1 cellular context compared by ENCODE assay signal in genomic region chr7:152759655-152760383, GRCh38.
TF ChIP-seq lines count a peak whose summit lies in the region.

Gene ACTR3B (plus strand): TSS chr7:152759752. CDS start chr7:152759883, 131 bp downstream.

TF ChIP-seq in K562, 482 proteins besides CTCF, POLR2A, EP300 and RAD21 (continued from another document and continues in another):
- TF ChIP-seq ARID3A (IDR thresholded peaks at IDR 0.05; ENCODE audit: borderline replicate concordance, low read depth, low read length) = no peak
- TF ChIP-seq SMC3 (conservative IDR thresholded peaks at IDR 0.05; ENCODE audit: insufficient read depth, low read depth, low read length) = no peak
- no peak for TF ChIP-seq PHF21A (IDR thresholded peaks at IDR 0.05; ENCODE audit: borderline replicate concordance, low read depth)
- TF ChIP-seq ZNF57 (CRISPR knock-in tag; IDR thresholded peaks at IDR 0.05) = no peak
- no peak for TF ChIP-seq ZNF134 (CRISPR knock-in tag; conservative IDR thresholded peaks at IDR 0.05)
- TF ChIP-seq PKNOX1 (IDR thresholded peaks at IDR 0.05) = peak; percentile 74
- peak; percentile 51; the same call in 1 of the 2 replicates for TF ChIP-seq ZNF589 (CRISPR knock-in tag; IDR thresholded peaks at IDR 0.05; ENCODE audit: low read depth)
- TF ChIP-seq KLF16 (IDR thresholded peaks at IDR 0.05) = no peak
- no peak for TF ChIP-seq ZNF24 (IDR thresholded peaks at IDR 0.05)
- peak; percentile 88 for TF ChIP-seq ZFX (CRISPR knock-in tag; IDR thresholded peaks at IDR 0.05)
- no peak for TF ChIP-seq ZBTB5 (IDR thresholded peaks at IDR 0.05)
- no peak for TF ChIP-seq PRMT5 (CRISPR knock-in tag; IDR thresholded peaks at IDR 0.05)
- no peak for TF ChIP-seq ZNF699 (CRISPR knock-in tag; IDR thresholded peaks at IDR 0.05; ENCODE audit: insufficient replicate concordance)
- no peak for TF ChIP-seq ZNF609 (CRISPR knock-in tag; IDR thresholded peaks at IDR 0.05; ENCODE audit: borderline replicate concordance)
- peak; percentile 95 for TF ChIP-seq CREM (IDR thresholded peaks at IDR 0.05; ENCODE audit: low read depth)
- no peak for TF ChIP-seq ZNF778 (CRISPR knock-in tag; IDR thresholded peaks at IDR 0.05)
- no peak for TF ChIP-seq ILF3 (IDR thresholded peaks at IDR 0.05; ENCODE audit: borderline replicate concordance)
- no peak for TF ChIP-seq ZNF740 (CRISPR knock-in tag; IDR thresholded peaks at IDR 0.05)
- TF ChIP-seq ZNF740 (tag; IDR thresholded peaks at IDR 0.05) = peak in 1 of 2 experiments; percentile 89; a peak in 2 of 4 replicates
- TF ChIP-seq SOX6 (IDR thresholded peaks at IDR 0.05) = no peak
- no peak for TF ChIP-seq TEAD4 (IDR thresholded peaks at IDR 0.05; ENCODE audit: low read length)
- TF ChIP-seq TEAD4 (CRISPR knock-in tag; IDR thresholded peaks at IDR 0.05; ENCODE audit: borderline replicate concordance) = no peak
- no peak for TF ChIP-seq FOXK2 (conservative IDR thresholded peaks at IDR 0.05 in 1 of 2, IDR thresholded peaks at IDR 0.05 in 1 of 2; ENCODE audit: low read depth in 2 of 2)
- no peak for TF ChIP-seq PBX2 (CRISPR knock-in tag; IDR thresholded peaks at IDR 0.05; ENCODE audit: low read depth)
- TF ChIP-seq PBX2 (tag; conservative IDR thresholded peaks at IDR 0.05; ENCODE audit: low read depth) = no peak
- no peak for TF ChIP-seq HMBOX1 (IDR thresholded peaks at IDR 0.05)
- TF ChIP-seq MTA1 (IDR thresholded peaks at IDR 0.05; ENCODE audit: borderline replicate concordance) = no peak
- TF ChIP-seq CBFA2T2 (conservative IDR thresholded peaks at IDR 0.05) = no peak
- peak; percentile 82; the same call in 1 of the 2 replicates for TF ChIP-seq THAP7 (CRISPR knock-in tag; IDR thresholded peaks at IDR 0.05)
- TF ChIP-seq STAT5A (IDR thresholded peaks at IDR 0.05; ENCODE audit: borderline replicate concordance, low read length) = no peak
- no peak for TF ChIP-seq IRF2 (CRISPR knock-in tag; IDR thresholded peaks at IDR 0.05)
- TF ChIP-seq FOXA1 (IDR thresholded peaks at IDR 0.05; ENCODE audit: borderline replicate concordance) = no peak
- TF ChIP-seq TAF15 (IDR thresholded peaks at IDR 0.05; ENCODE audit: low read depth, low read length) = no peak
- no peak for TF ChIP-seq CEBPB (tag; IDR thresholded peaks at IDR 0.05)
- no peak for TF ChIP-seq ZC3H8 (IDR thresholded peaks at IDR 0.05)
- no peak for TF ChIP-seq ARID1B (IDR thresholded peaks at IDR 0.05)
- no peak for TF ChIP-seq ZNF165 (CRISPR knock-in tag; IDR thresholded peaks at IDR 0.05; ENCODE audit: borderline replicate concordance)
- TF ChIP-seq E2F1 (CRISPR knock-in tag; IDR thresholded peaks at IDR 0.05) = no peak
- 0 out of 2 replicates have a peak, but pooled peaks have one; percentile 26 for TF ChIP-seq RAD51 (IDR thresholded peaks at IDR 0.05; ENCODE audit: borderline replicate concordance, low read depth)
- no peak; the same call in 1 of the 2 replicates for TF ChIP-seq SP1 (CRISPR knock-in tag; IDR thresholded peaks at IDR 0.05)
- TF ChIP-seq ZNF263 (CRISPR knock-in tag; IDR thresholded peaks at IDR 0.05; ENCODE audit: borderline replicate concordance) = peak; percentile 45; the same call in 1 of the 2 replicates
- TF ChIP-seq SIN3B (IDR thresholded peaks at IDR 0.05; ENCODE audit: low read depth) = peak; percentile 81
- no peak for TF ChIP-seq ETV6 (IDR thresholded peaks at IDR 0.05; ENCODE audit: borderline replicate concordance in 1 of 2, low read depth in 2 of 2, low read length in 1 of 2)
- no peak; the same call in 1 of the 2 replicates for TF ChIP-seq ETV6 (CRISPR knock-in tag; IDR thresholded peaks at IDR 0.05; ENCODE audit: borderline replicate concordance)
- no peak for TF ChIP-seq FOXP4 (CRISPR knock-in tag; IDR thresholded peaks at IDR 0.05; ENCODE audit: borderline replicate concordance)
